Comparison of ENCODE assay signal across 21 cellular contexts in genomic region chrX:920234-920799, GRCh38.
A peak's percentile ranks its signal among the peaks of the same experiment; 100 is the strongest.
DNase-seq lines count a peak whose midpoint lies in the region; ATAC-seq, FAIRE-seq and TF ChIP-seq lines count a peak whose summit lies in the region.
"Had no signal": no experiment of that assay in that cellular context is flagged by ENCODE, and none has a peak within 500 bp of the region (broad histone marks: within the 10 kb centered on the region; RNA-seq: fewer than 3 reads in every experiment).

No MANE protein-coding gene starts in this region.

- H3K4me1 Mint-ChIP-seq in osteocyte (ENCODE audit: unreplicated experiment), result no peaks in the 10 kb centered on the region
- H3K4me1 Mint-ChIP-seq: activated CD4-positive, alpha-beta T cell treated with anti-CD3 and anti-CD28 coated beads, Interleukin-2, amount 10 ng/mL, durations not matched to agents 7 days and 5 days had no signal

- no peaks in the 10 kb centered on the region for H3K27me3 Mint-ChIP-seq in osteocyte (ENCODE audit: unreplicated experiment)
- H3K27me3 Mint-ChIP-seq: activated CD4-positive, alpha-beta T cell treated with anti-CD3 and anti-CD28 coated beads, Interleukin-2, amount 10 ng/mL, durations not matched to agents 7 days and 5 days; naive thymus-derived CD4-positive, alpha-beta T cell had no signal

- no peak for TF ChIP-seq CTCF in osteocyte (IDR thresholded peaks at IDR 0.05)
- TF ChIP-seq CTCF in GM13976 (IDR thresholded peaks at IDR 0.05; ENCODE audit: borderline replicate concordance, control extremely low read depth, extremely low read depth, insufficient read depth, missing control alignments), result no peak

- no peak overlapping the region for H3K27ac Mint-ChIP-seq in osteocyte (ENCODE audit: unreplicated experiment)
- H3K27ac Mint-ChIP-seq: activated CD4-positive, alpha-beta T cell treated with anti-CD3 and anti-CD28 coated beads, Interleukin-2, amount 10 ng/mL, durations not matched to agents 7 days and 5 days; activated T-cell treated with anti-CD3 and anti-CD28 coated beads, Interleukin-2, amount 50 U/mL, for 72 hours; naive thymus-derived CD4-positive, alpha-beta T cell had no signal

- H3K36me3 Mint-ChIP-seq in osteocyte (ENCODE audit: unreplicated experiment), result no peaks in the 10 kb centered on the region
- H3K36me3 Mint-ChIP-seq: naive thymus-derived CD4-positive, alpha-beta T cell had no signal

- no peak overlapping the region for H3K4me3 Mint-ChIP-seq in osteocyte (ENCODE audit: unreplicated experiment)
- H3K4me3 Mint-ChIP-seq: activated CD4-positive, alpha-beta T cell treated with anti-CD3 and anti-CD28 coated beads, Interleukin-2, amount 10 ng/mL, durations not matched to agents 7 days and 5 days; activated T-cell treated with anti-CD3 and anti-CD28 coated beads, Interleukin-2, amount 50 U/mL, for 72 hours; naive thymus-derived CD4-positive, alpha-beta T cell had no signal

- no peak for ATAC-seq in GM21515 (IDR thresholded peaks at IDR 0.05; ENCODE audit: unreplicated experiment)
- ATAC-seq: activated T-cell treated with anti-CD3 and anti-CD28 coated beads, Interleukin-2, amount 50 U/mL, for 72 hours; left lung; naive thymus-derived CD4-positive, alpha-beta T cell had no signal

- in situ Hi-C loops in Caki2 (cut with HindIII; ENCODE audit: low pct_unique_long_range_greater_than_20kb, low sequenced_read_pairs), result no loop called here
- in situ Hi-C loops in G401 (cut with HindIII; ENCODE audit: low sequenced_read_pairs), result no loop called here
- in situ Hi-C loops in GM13976 (cut with MboI; ENCODE audit: low sequenced_read_pairs, unreplicated experiment), result no loop called here

- DNase-seq in Caki2 (ENCODE audit: low read depth) (peak; percentile 35), HTR-8/SVneo (ENCODE audit: insufficient read length, low spot score) (peak; percentile 31), fibroblast of peridontal ligament (ENCODE audit: extremely low read depth) (peak; percentile 59), osteocyte (ENCODE audit: extremely low spot score, unreplicated experiment) (peak; percentile 78), G401 (ENCODE audit: low spot score) (no peak), GM13976 (ENCODE audit: low spot score) (no peak)
- DNase-seq in stimulated activated CD4-positive, alpha-beta T cell treated with anti-CD3 and anti-CD28 coated beads, Interleukin-1b, Interleukin-23, amount 100 ng/mL, for 48 hours, result no peak
- DNase-seq: activated CD4-positive, alpha-beta T cell treated with anti-CD3 and anti-CD28 coated beads, Interleukin-2, amount 10 ng/mL, durations not matched to agents 7 days and 5 days; activated T-cell treated with anti-CD3 and anti-CD28 coated beads, Interleukin-2, amount 50 U/mL, for 72 hours; amniotic stem cell; DMS 273 treated with DMSO at 0.1 percent for 48 hours; left lung; naive thymus-derived CD4-positive, alpha-beta T cell; NCI-H1436; NCI-H2227 treated with DMSO at 0.1 percent for 48 hours; NK-92 treated with Interleukin-12 subunit alpha and Interleukin-12 subunit beta, amount 100 ng/mL, for 24 hours; SHP77 treated with DMSO at 0.1 percent for 48 hours; stimulated activated CD4-positive, alpha-beta T cell treated with anti-CD3 and anti-CD28 coated beads, Interleukin-2, amount 100 ng/mL, for 48 hours; T1000 had no signal

- no peak for FAIRE-seq in HTR-8/SVneo (lab: Jason Lieb, UNC)
- FAIRE-seq: colon had no signal

- no peaks in the 10 kb centered on the region for H3K9me3 Mint-ChIP-seq in osteocyte (ENCODE audit: unreplicated experiment)
- H3K9me3 Mint-ChIP-seq: activated CD4-positive, alpha-beta T cell treated with anti-CD3 and anti-CD28 coated beads, Interleukin-2, amount 10 ng/mL, durations not matched to agents 7 days and 5 days; activated T-cell treated with anti-CD3 and anti-CD28 coated beads, Interleukin-2, amount 50 U/mL, for 72 hours had no signal

Comparison
In these comparisons a context has a peak if more than half of its experiments do, and no peak if none do; other contexts are left out.
1. DNase-seq: peak in Caki2 (single experiment), HTR-8/SVneo (single experiment), fibroblast of peridontal ligament (single experiment) and osteocyte (single experiment); none in G401 (single experiment), stimulated activated CD4-positive, alpha-beta T cell treated with anti-CD3 and anti-CD28 coated beads, Interleukin-1b, Interleukin-23, amount 100 ng/mL, for 48 hours (single experiment) and GM13976 (single experiment).